In the genomic region with DNA sequence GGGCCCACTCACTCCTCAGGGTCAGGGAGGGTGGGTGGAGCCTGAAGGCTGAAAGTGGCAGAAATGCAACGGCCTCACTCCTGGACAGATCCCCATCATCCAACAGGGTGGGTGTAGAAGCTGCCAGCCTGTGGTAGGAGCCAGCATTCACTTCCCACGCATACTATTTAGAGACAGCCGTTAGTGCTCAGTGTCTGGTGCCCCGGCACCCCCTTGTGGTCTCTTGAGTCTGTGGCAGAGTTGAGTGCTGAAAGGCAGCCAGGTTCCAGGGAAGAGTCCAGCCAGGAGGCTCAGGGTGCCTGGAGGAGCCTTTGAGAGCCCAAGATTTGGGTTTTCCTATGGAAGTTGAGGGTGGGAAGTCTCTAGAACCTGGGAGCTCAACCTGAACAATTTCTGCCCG, we compare ENCODE assay signal across 8 cellular contexts. TPM values are rescaled to one million over a fixed set of nuclear protein-coding genes. Genes with fewer than 3 reads are reported as not detected.
DNase-seq lines count a peak whose midpoint lies in the region; ATAC-seq and TF ChIP-seq lines count a peak whose summit lies in the region.

No MANE protein-coding gene starts in this region.

- 0% methylated on average over 3 of the region's 5 CpGs for WGBS in SK-N-SH (ENCODE audit: low lambda C conversion rate)
- 11% methylated on average over 5 of the region's 5 CpGs for WGBS in liver

- no peak for ATAC-seq in GM18909 (IDR thresholded peaks at IDR 0.05; ENCODE audit: poor library complexity, unreplicated experiment)

- H3K4me2 ChIP-seq in Loucy (ENCODE audit: low read depth, low read length, poor library complexity, severe bottlenecking): no peak overlapping the region
- H3K4me2 ChIP-seq in SK-N-SH: no peak overlapping the region

- H3K36me3 ChIP-seq in Loucy (ENCODE audit: insufficient read depth, low read length): no peaks in the 10 kb centered on the region
- H3K36me3 ChIP-seq in SK-N-SH (replicated peaks in 1 of 2; ENCODE audit: control insufficient read depth in 1 of 2, insufficient read depth in 2 of 2, low read length in 1 of 2): peaks cover 0 to 2% of the 10 kb centered on the region in 2 experiments
- H3K36me3 ChIP-seq in liver (ENCODE audit: control insufficient read depth in 4 of 4, insufficient read depth in 3 of 4, low read depth in 1 of 4, low read length in 3 of 4): no peaks in the 10 kb centered on the region

- no peak overlapping the region for H3K9ac ChIP-seq in Loucy (ENCODE audit: low read depth, low read length, poor library complexity, severe bottlenecking)
- no peak overlapping the region for H3K9ac ChIP-seq in SK-N-SH
- no peak overlapping the region for H3K9ac ChIP-seq in liver (ENCODE audit: low read depth in 1 of 2, low read length in 2 of 2)

- H4K20me1 ChIP-seq in Loucy (ENCODE audit: insufficient read depth, low read length, poor library complexity, severe bottlenecking) (no peaks in the 10 kb centered on the region), SK-N-SH (ENCODE audit: insufficient read depth) (no peaks in the 10 kb centered on the region)

- H3F3A ChIP-seq in Loucy (ENCODE audit: low read depth) (no peaks in the 10 kb centered on the region), SK-N-SH (replicated peaks; ENCODE audit: insufficient read depth) (no peaks in the 10 kb centered on the region)

- peak; percentile 87 for TF ChIP-seq CTCF in Loucy (conservative IDR thresholded peaks at IDR 0.05; ENCODE audit: low read length)
- peak; percentile 88 for TF ChIP-seq CTCF in SK-N-SH (IDR thresholded peaks at IDR 0.05)
- peak; percentile 95 for TF ChIP-seq CTCF in choroid plexus epithelial cell (conservative IDR thresholded peaks at IDR 0.05; ENCODE audit: low read depth, low read length)
- TF ChIP-seq CTCF in liver (IDR thresholded peaks at IDR 0.05; ENCODE audit: low read depth, low read length, missing input control): peak; percentile 87

- TF ChIP-seq RAD21 in SK-N-SH (IDR thresholded peaks at IDR 0.05; ENCODE audit: low read length): peak; percentile 98
- TF ChIP-seq RAD21 in liver (IDR thresholded peaks at IDR 0.05): peak; percentile 96 to 97

- no peaks in the 10 kb centered on the region for H3K9me2 ChIP-seq in Loucy (replicated peaks; ENCODE audit: low read depth, low read length)
- H3K9me2 ChIP-seq in SK-N-SH: no peaks in the 10 kb centered on the region

- no peak overlapping the region for H3K4me3 ChIP-seq in Loucy (ENCODE audit: low read length, poor library complexity, severe bottlenecking)
- no peak overlapping the region; a peak in 1 of 4 replicates for H3K4me3 ChIP-seq in SK-N-SH (ENCODE audit: low read depth in 2 of 2, low read length in 1 of 2)
- no peak overlapping the region for H3K4me3 ChIP-seq in choroid plexus epithelial cell (ENCODE audit: low read depth, low read length)
- H3K4me3 ChIP-seq in liver (ENCODE audit: low read depth in 1 of 3, low read length in 3 of 3): no peak overlapping the region

- POLR2A ChIA-PET in SK-N-SH (lab: Yijun Ruan, JAX): interaction anchor here (4.0 kb wide), 1 partner anchor 68 kb away, joined by 21 read pairs; no protein-coding TSS in a partner anchor

- TF ChIP-seq EP300 in SK-N-SH (IDR thresholded peaks at IDR 0.05; ENCODE audit: borderline replicate concordance in 1 of 2, low read depth in 1 of 2, low read length in 1 of 2): no peak

- H3K4me1 ChIP-seq in Loucy (ENCODE audit: insufficient read depth, low read length, poor library complexity, severe bottlenecking): no peaks in the 10 kb centered on the region
- peaks cover 0 to 14% of the 10 kb centered on the region in 2 experiments; a peak in 1 of 4 replicates for H3K4me1 ChIP-seq in SK-N-SH (ENCODE audit: control insufficient read depth in 1 of 2, insufficient read depth in 2 of 2, low read depth in 1 of 2, low read length in 1 of 2)
- H3K4me1 ChIP-seq in liver (ENCODE audit: control insufficient read depth in 4 of 4, insufficient read depth in 4 of 4, low read length in 3 of 4): peaks cover 14 to 51% (median 34%) of the 10 kb centered on the region in 4 donors

- H3K9me3 ChIP-seq in Loucy (ENCODE audit: insufficient read depth, low read depth, low read length) (no peaks in the 10 kb centered on the region), SK-N-SH (no peaks in the 10 kb centered on the region), liver (ENCODE audit: control insufficient read depth in 4 of 4, low read length in 3 of 4) (no peaks in the 10 kb centered on the region)

- no peaks in the 10 kb centered on the region for H3K79me2 ChIP-seq in Loucy (ENCODE audit: insufficient read depth, low read length)
- no peaks in the 10 kb centered on the region for H3K79me2 ChIP-seq in SK-N-SH (ENCODE audit: insufficient read depth)

- H2AFZ ChIP-seq in Loucy (ENCODE audit: low read length): peak overlapping the region; percentile 76
- no peak overlapping the region for H2AFZ ChIP-seq in SK-N-SH (ENCODE audit: low read depth)

- H3K27ac ChIP-seq in SK-N-SH (ENCODE audit: low read depth in 2 of 2, low read length in 1 of 2): no peak overlapping the region
- H3K27ac ChIP-seq in liver (ENCODE audit: low read depth in 1 of 2, low read length in 2 of 2): no peak overlapping the region

- CTCF ChIA-PET in SK-N-SH (lab: Yijun Ruan, JAX): interaction anchor here (0.6 to 23.1 kb wide), 23 partner anchors 9 to 100 kb away, joined by 3 to 1375 read pairs (median 6); partner anchors contain the start of genes GNAI2, LSMEM2, SEMA3B and SLC38A3

- peak; percentile 72 for DNase-seq in DMS53 (lab: John Stamatoyannopoulos, UW)
- DNase-seq in DMS53 treated with DMSO at 0.1 percent for 48 hours (lab: John Stamatoyannopoulos, UW; ENCODE audit: unreplicated experiment): no peak
- peak; percentile 87 for DNase-seq in SK-N-SH
- peak; percentile 89 for DNase-seq in choroid plexus epithelial cell (ENCODE audit: low read depth)
- peak; percentile 70 for DNase-seq in stromal cell of bone marrow (ENCODE audit: low read depth)

- H3K27me3 ChIP-seq in Loucy (ENCODE audit: insufficient read depth, low read length, poor library complexity, severe bottlenecking) (no peaks in the 10 kb centered on the region), SK-N-SH (ENCODE audit: insufficient read depth) (peaks cover 17% of the 10 kb centered on the region), liver (ENCODE audit: control insufficient read depth in 4 of 4, insufficient read depth in 4 of 4, low read length in 3 of 4) (no peaks in the 10 kb centered on the region)

TF ChIP-seq in SK-N-SH, 30 proteins besides CTCF, POLR2A, EP300 and RAD21 (continues in another document):
- peak; percentile 34; the same call in 1 of the 2 replicates for TF ChIP-seq NRF1 (IDR thresholded peaks at IDR 0.05; ENCODE audit: low read depth, low read length)
- TF ChIP-seq MAX (IDR thresholded peaks at IDR 0.05; ENCODE audit: low read depth): no peak
- no peak for TF ChIP-seq TCF12 (IDR thresholded peaks at IDR 0.05)
- no peak for TF ChIP-seq ELF1 (IDR thresholded peaks at IDR 0.05)
- peak; percentile 99 for TF ChIP-seq SMC3 (IDR thresholded peaks at IDR 0.05; ENCODE audit: low read depth, low read length)

TF ChIP-seq in liver, 16 proteins besides CTCF, POLR2A, EP300 and RAD21 (continues in another document):
- TF ChIP-seq HNF4A (conservative IDR thresholded peaks at IDR 0.05) (peak in 1 of 2 donors; percentile 14), ZBTB33 (IDR thresholded peaks at IDR 0.05) (no peak), TAF1 (conservative IDR thresholded peaks at IDR 0.05) (no peak), MAX (IDR thresholded peaks at IDR 0.05) (no peak), JUND (IDR thresholded peaks at IDR 0.05) (no peak), GABPA (IDR thresholded peaks at IDR 0.05 in 1 of 2, conservative IDR thresholded peaks at IDR 0.05 in 1 of 2) (no peak), YY1 (IDR thresholded peaks at IDR 0.05) (no peak), FOXA1 (IDR thresholded peaks at IDR 0.05) (no peak), EGR1 (IDR thresholded peaks at IDR 0.05; ENCODE audit: low read depth in 2 of 2) (peak in 1 of 2 donors; percentile 32)

RNA-seq across cellular contexts. Expression of gene GNAT1, which starts 2.1 kb away (rescaled TPM):
- polyA plus RNA-seq in SK-N-SH (2012; rRNA removed): not detected in 2 replicates
- not detected in 2 replicates for polyA plus RNA-seq in SK-N-SH (2012; cell fraction: cytosol; rRNA removed)
- 0.12 TPM in 1 of 2 replicates, not detected in the other for polyA plus RNA-seq in SK-N-SH (2012; cell fraction: nucleus; rRNA removed)
- total RNA-seq in liver: under 1 TPM in 1 of 2 donors, not detected in 1; 0.08 TPM
- not detected for polyA plus RNA-seq in liver

RNA-seq across cellular contexts. Expression of gene SLC38A3, which starts 15.8 kb away (rescaled TPM):
- polyA plus RNA-seq in SK-N-SH (2012; rRNA removed) (0.84 and 0.89 TPM in 2 replicates), liver (100 to 1,000 TPM; 114 to 180 TPM)
- polyA plus RNA-seq in SK-N-SH (2012; cell fraction: cytosol; rRNA removed): 0.15 and 0.29 TPM in 2 replicates
- 1.6 and 2.0 TPM in 2 replicates for polyA plus RNA-seq in SK-N-SH (2012; cell fraction: nucleus; rRNA removed)
- 100 to 1,000 TPM in 1 of 2 donors, 10 to 100 TPM in 1; 98.1 to 166 TPM for total RNA-seq in liver

RNA-seq across cellular contexts. Expression of gene SEMA3F, which starts 34.1 kb away (rescaled TPM):
- 23.9 and 30.4 TPM in 2 replicates for polyA plus RNA-seq in SK-N-SH (2012; rRNA removed)
- polyA plus RNA-seq in SK-N-SH (2012; cell fraction: cytosol; rRNA removed): 15.5 and 23.2 TPM in 2 replicates
- polyA plus RNA-seq in SK-N-SH (2012; cell fraction: nucleus; rRNA removed): 32.9 and 38.3 TPM in 2 replicates
- total RNA-seq in liver: 1 to 10 TPM; 1.6 to 4.8 TPM
- polyA plus RNA-seq in liver: 1 to 10 TPM in 1 of 2 donors, under 1 TPM in 1; 0.60 to 2.7 TPM

RNA-seq across cellular contexts. Expression of gene GNAI2, which starts 46.7 kb away (rescaled TPM):
- 641 and 649 TPM in 2 replicates for polyA plus RNA-seq in SK-N-SH (2012; rRNA removed)
- 388 and 495 TPM in 2 replicates for polyA plus RNA-seq in SK-N-SH (2012; cell fraction: cytosol; rRNA removed)
- polyA plus RNA-seq in SK-N-SH (2012; cell fraction: nucleus; rRNA removed): 361 and 439 TPM in 2 replicates
- 10 to 100 TPM; 58.3 to 65.0 TPM for total RNA-seq in liver
- 10 to 100 TPM; 59.5 to 86.3 TPM for polyA plus RNA-seq in liver

Comparison
In these comparisons a context has a peak if more than half of its experiments do, and no peak if none do; other contexts are left out.
1. RNA of gene SLC38A3, which starts 15.8 kb away (polyA plus RNA-seq): 114 to 180 TPM in liver; 0.15 to 2.0 TPM in SK-N-SH; every median in the first group is over 10 times any median in the second.
2. RNA of gene SEMA3F, which starts 34.1 kb away (polyA plus RNA-seq): 15.5 to 38.3 TPM in SK-N-SH; 0.60 to 2.7 TPM in liver; every median in the first group is over 4 times any median in the second.
3. Peak in every context shown above with its lines, with median percentiles within 50 percentile points of each other: CTCF ChIP-seq.